11 cellular contexts compared by ENCODE assay signal in genomic region chr7:86644282-86645173, GRCh38. TPM values are rescaled to one million over a fixed set of nuclear protein-coding genes. Genes with fewer than 3 reads are reported as not detected.
DNase-seq lines count a peak whose midpoint lies in the region; ATAC-seq and TF ChIP-seq lines count a peak whose summit lies in the region.
"Had no signal": no experiment of that assay in that cellular context is flagged by ENCODE, and none has a peak within 500 bp of the region (broad histone marks: within the 10 kb centered on the region; RNA-seq: fewer than 3 reads in every experiment).

No MANE protein-coding gene starts in this region.

- no peak overlapping the region; a peak in 1 of 7 replicates for H3K27ac Mint-ChIP-seq in H9
- no peak overlapping the region for H3K27ac Mint-ChIP-seq in stimulated activated effector memory CD8-positive, alpha-beta T cell treated with anti-CD3 and anti-CD28 coated beads, Interleukin-12 subunit alpha, Interleukin-12 subunit beta, amount 100 ng/mL, for 72 hours
- H3K27ac Mint-ChIP-seq in activated naive CD4-positive, alpha-beta T cell treated with anti-CD3 and anti-CD28 coated beads for 36 hours, result no peak overlapping the region
- H3K27ac Mint-ChIP-seq: IgD-negative memory B cell had no signal

- H3K79me1 ChIP-seq in H9 (ENCODE audit: insufficient read depth, low read depth, low read length, poor library complexity, severe bottlenecking), result no peaks in the 10 kb centered on the region

- CTCF ChIA-PET in activated naive CD4-positive, alpha-beta T cell treated with anti-CD3 and anti-CD28 coated beads for 36 hours (lab: Charles Lee), result no interaction called here

- no peaks in the 10 kb centered on the region for H3K9me3 Mint-ChIP-seq in H9
- H3K9me3 Mint-ChIP-seq in stimulated activated effector memory CD8-positive, alpha-beta T cell treated with anti-CD3 and anti-CD28 coated beads, Interleukin-12 subunit alpha, Interleukin-12 subunit beta, amount 100 ng/mL, for 72 hours, result no peaks in the 10 kb centered on the region
- H3K9me3 Mint-ChIP-seq in activated naive CD4-positive, alpha-beta T cell treated with anti-CD3 and anti-CD28 coated beads for 36 hours, result no peaks in the 10 kb centered on the region

- peak overlapping the region; percentile 46 for H3K9ac ChIP-seq in H9 (ENCODE audit: extremely low read depth, insufficient read length, low read length)

- peak overlapping the region; percentile 98 for H3K4me2 ChIP-seq in H9 (ENCODE audit: insufficient read depth, insufficient read length, low read length)

- H2AFZ ChIP-seq in H9 (ENCODE audit: low read length), result no peak overlapping the region

- peak overlapping the region; percentile 78 to 99 for H3K4me3 Mint-ChIP-seq in H9
- no peak overlapping the region for H3K4me3 Mint-ChIP-seq in stimulated activated effector memory CD8-positive, alpha-beta T cell treated with anti-CD3 and anti-CD28 coated beads, Interleukin-12 subunit alpha, Interleukin-12 subunit beta, amount 100 ng/mL, for 72 hours
- H3K4me3 Mint-ChIP-seq in activated naive CD4-positive, alpha-beta T cell treated with anti-CD3 and anti-CD28 coated beads for 36 hours, result no peak overlapping the region

- H3K27ac ChIP-seq in H9 (ENCODE audit: insufficient read length, low read depth, low read length) (no peak overlapping the region), dorsolateral prefrontal cortex (peak overlapping the region; percentile 76 to 99 (median 96)), lower lobe of right lung (no peak overlapping the region), SJCRH30 (no peak overlapping the region)

- H3K4me1 ChIP-seq in H9 (ENCODE audit: insufficient read depth, low read length), result no peaks in the 10 kb centered on the region
- peaks cover 9% of the 10 kb centered on the region for H3K4me1 ChIP-seq in lower lobe of right lung
- no peaks in the 10 kb centered on the region for H3K4me1 ChIP-seq in SJCRH30

- no peak overlapping the region for H2BK20ac ChIP-seq in H9 (ENCODE audit: low read depth, low read length, poor library complexity, severe bottlenecking)

- DNase-seq in H9 (peak; percentile 65), dorsolateral prefrontal cortex (peak in 9 of 10 donors; percentile 37 to 73 (median 50)), lower lobe of right lung (no peak), NCI-H2029 treated with DMSO at 0.1 percent for 48 hours (lab: John Stamatoyannopoulos, UW) (no peak), SJCRH30 (no peak)
- no peak for DNase-seq in stimulated activated effector memory CD8-positive, alpha-beta T cell treated with anti-CD3 and anti-CD28 coated beads, Interleukin-12 subunit alpha, Interleukin-12 subunit beta, amount 100 ng/mL, for 72 hours (ENCODE audit: low spot score in 2 of 2)
- DNase-seq in activated naive CD4-positive, alpha-beta T cell treated with anti-CD3 and anti-CD28 coated beads for 36 hours, result no peak
- DNase-seq: activated T-cell treated with anti-CD3 and anti-CD28 coated beads, Interleukin-2, amount 50 U/mL, for 1 hour had no signal

- no peaks in the 10 kb centered on the region for H4K20me1 ChIP-seq in H9 (ENCODE audit: control insufficient read depth, insufficient read depth, insufficient read length)

- no peak overlapping the region for H3T11ph ChIP-seq in H9 (ENCODE audit: low read length)

- peak overlapping the region; percentile 74; the same call in 1 of the 2 replicates for H3K14ac ChIP-seq in H9 (ENCODE audit: insufficient read depth, low read length)

- H2BK15ac ChIP-seq in H9 (ENCODE audit: low read depth, low read length), result no peak overlapping the region

- intact Hi-C loops in dorsolateral prefrontal cortex (cut with DNase I) (loop anchor here (5.0 to 10.0 kb wide), 3 partner anchors 60 to 173 kb away; no protein-coding TSS in a partner anchor), lower lobe of right lung (cut with DNase I) (no loop called here)
- intact Hi-C loops in activated naive CD4-positive, alpha-beta T cell treated with anti-CD3 and anti-CD28 coated beads for 36 hours (cut with micrococcal nuclease), result no loop called here

- H3K79me2 ChIP-seq in H9 (ENCODE audit: insufficient read depth, low read length), result no peaks in the 10 kb centered on the region

- H3K23me2 ChIP-seq in H9 (ENCODE audit: insufficient read length, low read depth, low read length, poor library complexity, severe bottlenecking), result peaks cover 21% of the 10 kb centered on the region

- no peaks in the 10 kb centered on the region for H3K9me3 ChIP-seq in H9 (ENCODE audit: control insufficient read depth, low read depth, low read length)
- H3K9me3 ChIP-seq in lower lobe of right lung, result no peaks in the 10 kb centered on the region
- H3K9me3 ChIP-seq in SJCRH30 (replicated peaks), result no peaks in the 10 kb centered on the region

- no peak overlapping the region for H2AK5ac ChIP-seq in H9 (ENCODE audit: insufficient read length, low read length)

- H2BK12ac ChIP-seq in H9 (ENCODE audit: insufficient read length, low read depth, low read length), result no peak overlapping the region

- H2BK5ac ChIP-seq in H9 (ENCODE audit: insufficient read length, low read length), result no peak overlapping the region

- no peak overlapping the region for H2BK120ac ChIP-seq in H9 (ENCODE audit: low read depth, low read length, poor library complexity, severe bottlenecking)

- no peaks in the 10 kb centered on the region for H3K36me3 Mint-ChIP-seq in H9 (ENCODE audit: insufficient read depth in 1 of 3, low read depth in 3 of 3)
- no peaks in the 10 kb centered on the region for H3K36me3 Mint-ChIP-seq in stimulated activated effector memory CD8-positive, alpha-beta T cell treated with anti-CD3 and anti-CD28 coated beads, Interleukin-12 subunit alpha, Interleukin-12 subunit beta, amount 100 ng/mL, for 72 hours
- H3K36me3 Mint-ChIP-seq in activated naive CD4-positive, alpha-beta T cell treated with anti-CD3 and anti-CD28 coated beads for 36 hours (ENCODE audit: low read depth), result no peaks in the 10 kb centered on the region
- H3K36me3 Mint-ChIP-seq: IgD-negative memory B cell had no signal

- H4K91ac ChIP-seq in H9 (ENCODE audit: insufficient read length, low read depth, low read length), result no peak overlapping the region

- peak overlapping the region; percentile 58 to 90 (median 75) for H3K4me3 ChIP-seq in dorsolateral prefrontal cortex
- peak overlapping the region; percentile 28 for H3K4me3 ChIP-seq in lower lobe of right lung
- no peak overlapping the region for H3K4me3 ChIP-seq in SJCRH30

- H3K27me3 ChIP-seq in H9 (ENCODE audit: insufficient read depth, low read length) (peaks cover 4% of the 10 kb centered on the region; the same call in 1 of the 2 replicates), dorsolateral prefrontal cortex (no peaks in the 10 kb centered on the region), lower lobe of right lung (ENCODE audit: low read depth) (peaks cover 43% of the 10 kb centered on the region), SJCRH30 (no peaks in the 10 kb centered on the region)

- H4K5ac ChIP-seq in H9 (ENCODE audit: insufficient read length, low read depth, low read length), result no peak overlapping the region

- no peak overlapping the region for H3K23ac ChIP-seq in H9 (ENCODE audit: insufficient read length, low read depth, low read length)

- no peak overlapping the region for H3K4ac ChIP-seq in H9 (ENCODE audit: low read depth, low read length)

- peak; percentile 53 for ATAC-seq in lower lobe of right lung
- peak; percentile 48 for ATAC-seq in stimulated activated effector memory CD8-positive, alpha-beta T cell treated with anti-CD3 and anti-CD28 coated beads, Interleukin-12 subunit alpha, Interleukin-12 subunit beta, amount 100 ng/mL, for 72 hours
- ATAC-seq in activated CD4-positive, CD25-positive, alpha-beta regulatory T cell treated with anti-CD3 and anti-CD28 coated beads, Interleukin-2, amount 50 U/mL, for 24 hours, result no peak

- no peak for TF ChIP-seq CTCF in H9 (conservative IDR thresholded peaks at IDR 0.05)
- TF ChIP-seq CTCF in dorsolateral prefrontal cortex (IDR thresholded peaks at IDR 0.05 in 54 of 56, conservative IDR thresholded peaks at IDR 0.05 in 2 of 56; ENCODE audit: low read depth in 1 of 56, partially characterized antibody in 56 of 56), result peak in 14 of 56 donors; percentile 4 to 30 (median 18)
- TF ChIP-seq CTCF in lower lobe of right lung (IDR thresholded peaks at IDR 0.05), result no peak

- H3K27me3 Mint-ChIP-seq in H9 (ENCODE audit: low read depth), result peaks cover 40% of the 10 kb centered on the region
- H3K27me3 Mint-ChIP-seq in activated naive CD4-positive, alpha-beta T cell treated with anti-CD3 and anti-CD28 coated beads for 36 hours (ENCODE audit: low read depth), result peaks cover 27% of the 10 kb centered on the region

- no CpG with 5 or more reads among the region's 42 CpGs for WGBS in H9 (ENCODE audit: extremely low coverage, insufficient read length, low lambda C conversion rate)

- H3K36me3 ChIP-seq in lower lobe of right lung (no peaks in the 10 kb centered on the region), SJCRH30 (no peaks in the 10 kb centered on the region)

- H3K56ac ChIP-seq in H9 (ENCODE audit: insufficient read length, low read depth, low read length), result no peak overlapping the region

- peaks cover 29 to 30% of the 10 kb centered on the region in 2 experiments for H3K4me1 Mint-ChIP-seq in H9
- H3K4me1 Mint-ChIP-seq in stimulated activated effector memory CD8-positive, alpha-beta T cell treated with anti-CD3 and anti-CD28 coated beads, Interleukin-12 subunit alpha, Interleukin-12 subunit beta, amount 100 ng/mL, for 72 hours, result no peaks in the 10 kb centered on the region
- no peaks in the 10 kb centered on the region for H3K4me1 Mint-ChIP-seq in activated naive CD4-positive, alpha-beta T cell treated with anti-CD3 and anti-CD28 coated beads for 36 hours (ENCODE audit: low read depth)
- H3K4me1 Mint-ChIP-seq: IgD-negative memory B cell had no signal

- H3K18ac ChIP-seq in H9 (ENCODE audit: insufficient read length, low read depth, low read length), result peak overlapping the region; percentile 51

- H4K8ac ChIP-seq in H9 (replicated peaks; ENCODE audit: insufficient read length, low read depth, low read length), result no peak overlapping the region

RNA-seq across cellular contexts. Expression of gene GRM3, which starts 0.8 kb away (rescaled TPM):
- total RNA-seq in H9 (2021), result 0.15 and 0.70 TPM in 2 replicates
- total RNA-seq in dorsolateral prefrontal cortex, result 100 to 1,000 TPM in 15 of 120 experiments, 10 to 100 TPM in 105; 39.3 to 160 (median 71.7) TPM
- not detected for total RNA-seq in lower lobe of right lung
- not detected for total RNA-seq in activated naive CD4-positive, alpha-beta T cell treated with anti-CD3 and anti-CD28 coated beads for 36 hours
- total RNA-seq in SJCRH30 (2014; rRNA removed; shearing (Covaris generic)), result not detected in 2 replicates
- total RNA-seq: mesenteric fat pad had no signal

Comparison
In these comparisons a context has a peak if more than half of its experiments do, and no peak if none do; other contexts are left out.
1. DNase-seq: peak in H9 (single experiment) and dorsolateral prefrontal cortex (9 of 10); none in lower lobe of right lung (single experiment), stimulated activated effector memory CD8-positive, alpha-beta T cell treated with anti-CD3 and anti-CD28 coated beads, Interleukin-12 subunit alpha, Interleukin-12 subunit beta, amount 100 ng/mL, for 72 hours (0 of 2), activated naive CD4-positive, alpha-beta T cell treated with anti-CD3 and anti-CD28 coated beads for 36 hours (single experiment), NCI-H2029 treated with DMSO at 0.1 percent for 48 hours (single experiment) and SJCRH30 (0 of 2).
2. H3K27ac ChIP-seq: peak in dorsolateral prefrontal cortex (59 of 59); none in H9 (single experiment), lower lobe of right lung (single experiment) and SJCRH30 (single experiment).
3. H3K4me3 Mint-ChIP-seq: peak in H9 (2 of 2); none in stimulated activated effector memory CD8-positive, alpha-beta T cell treated with anti-CD3 and anti-CD28 coated beads, Interleukin-12 subunit alpha, Interleukin-12 subunit beta, amount 100 ng/mL, for 72 hours (single experiment) and activated naive CD4-positive, alpha-beta T cell treated with anti-CD3 and anti-CD28 coated beads for 36 hours (single experiment).
4. ATAC-seq: peak in lower lobe of right lung (2 of 2) and stimulated activated effector memory CD8-positive, alpha-beta T cell treated with anti-CD3 and anti-CD28 coated beads, Interleukin-12 subunit alpha, Interleukin-12 subunit beta, amount 100 ng/mL, for 72 hours (single experiment); none in activated CD4-positive, CD25-positive, alpha-beta regulatory T cell treated with anti-CD3 and anti-CD28 coated beads, Interleukin-2, amount 50 U/mL, for 24 hours (0 of 2).
5. RNA of gene GRM3, which starts 0.8 kb away (total RNA-seq): 39.3 to 160 TPM in dorsolateral prefrontal cortex; 0.15 to 0.70 TPM in H9, not detected in SJCRH30, not detected in lower lobe of right lung (single experiment) and not detected in activated naive CD4-positive, alpha-beta T cell treated with anti-CD3 and anti-CD28 coated beads for 36 hours; every median in the first group is over 10 times any median in the second.
6. intact Hi-C loops: an anchor here in dorsolateral prefrontal cortex (5.0 to 10.0 kb wide); none called in lower lobe of right lung and activated naive CD4-positive, alpha-beta T cell treated with anti-CD3 and anti-CD28 coated beads for 36 hours.